Comparison of ENCODE assay signal across 17 cellular contexts in the genomic region with DNA sequence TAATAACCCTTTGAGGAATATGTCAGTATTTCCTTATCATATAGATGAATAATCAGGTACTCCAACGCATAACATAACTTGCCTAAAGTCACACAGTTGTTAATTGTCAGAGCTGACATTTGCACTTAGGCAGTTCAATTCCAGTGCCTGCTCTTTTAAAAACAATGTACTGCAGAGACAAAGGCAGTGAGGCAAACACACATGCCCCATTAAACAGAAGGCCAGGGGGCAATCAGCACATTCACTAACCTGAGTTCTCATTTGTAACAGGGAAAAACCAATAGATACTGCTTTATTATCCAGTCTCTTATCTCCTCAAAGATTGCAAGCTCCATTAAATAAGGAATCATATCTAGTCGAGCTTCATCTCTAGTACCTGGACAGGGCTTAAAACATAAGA.
DNase-seq lines count a peak whose midpoint lies in the region.
"Had no signal": no experiment of that assay in that cellular context is flagged by ENCODE, and none has a peak within 500 bp of the region (broad histone marks: within the 10 kb centered on the region; RNA-seq: fewer than 3 reads in every experiment).

No MANE protein-coding gene starts in this region.

- H3K56ac ChIP-seq in mesendoderm (ENCODE audit: low read length) = no peak overlapping the region

- H3K14ac ChIP-seq in neuronal stem cell (ENCODE audit: low read length) = no peak overlapping the region

- no peak overlapping the region for H4K5ac ChIP-seq in mesendoderm (ENCODE audit: low read length)

- H3K79me1 ChIP-seq in mesendoderm (ENCODE audit: low read length) = no peaks in the 10 kb centered on the region
- no peaks in the 10 kb centered on the region for H3K79me1 ChIP-seq in neuronal stem cell (ENCODE audit: low read depth, low read length)

- WGBS in mesendoderm (ENCODE audit: extremely low coverage, insufficient coverage, low lambda C conversion rate) = no CpG with 5 or more reads among the region's 2 CpGs
- WGBS in neuronal stem cell (ENCODE audit: extremely low coverage in 2 of 2, insufficient read length in 2 of 2, insufficient replicate concordance in 1 of 2), 2 donors = no CpG with 5 or more reads among the region's 2 CpGs

- no peak overlapping the region for H4K91ac ChIP-seq in neuronal stem cell (ENCODE audit: low read depth, low read length, poor library complexity)

- no peak overlapping the region for H4K8ac ChIP-seq in mesendoderm (ENCODE audit: low read depth, low read length)
- H4K8ac ChIP-seq in neuronal stem cell (ENCODE audit: low read depth, low read length) = no peak overlapping the region

- no peak overlapping the region for H2BK15ac ChIP-seq in mesendoderm (replicated peaks; ENCODE audit: low read depth)
- H2BK15ac ChIP-seq in neuronal stem cell (ENCODE audit: low read length) = no peak overlapping the region

- H3K27me3 ChIP-seq in mesendoderm (ENCODE audit: insufficient read depth, low read length, poor library complexity) (no peaks in the 10 kb centered on the region), neuronal stem cell (ENCODE audit: control insufficient read depth in 3 of 3, insufficient read depth in 3 of 3, low read depth in 1 of 3, low read length in 3 of 3) (no peaks in the 10 kb centered on the region)
- H3K27me3 ChIP-seq: BLaER1 had no signal

- H2BK120ac ChIP-seq in mesendoderm (ENCODE audit: low read depth, low read length) (no peak overlapping the region), neuronal stem cell (ENCODE audit: low read depth, low read length) (no peak overlapping the region)

- H3K4me1 ChIP-seq in mesendoderm (ENCODE audit: control insufficient read depth, low read depth, low read length) (no peaks in the 10 kb centered on the region), neuronal stem cell (ENCODE audit: control insufficient read depth in 2 of 2, insufficient read depth in 1 of 2, low read depth in 1 of 2, low read length in 2 of 2) (peaks cover 0 to 5% of the 10 kb centered on the region in 2 donors)
- H3K4me1 ChIP-seq: A549, BLaER1 had no signal

- no peak overlapping the region for H3K4me3 ChIP-seq in mesendoderm (ENCODE audit: low read length)
- no peak overlapping the region for H3K4me3 ChIP-seq in neuronal stem cell (ENCODE audit: low read length in 2 of 2)
- H3K4me3 ChIP-seq: A549, BLaER1, GM23338 had no signal

- H3K4ac ChIP-seq in mesendoderm (ENCODE audit: low read depth, low read length) (no peak overlapping the region), neuronal stem cell (ENCODE audit: low read length) (no peak overlapping the region)

- no peak overlapping the region for H2AK5ac ChIP-seq in mesendoderm (ENCODE audit: low read length)
- H2AK5ac ChIP-seq in neuronal stem cell (ENCODE audit: low read depth, low read length) = no peak overlapping the region

- H2BK5ac ChIP-seq in mesendoderm (ENCODE audit: low read length) = no peak overlapping the region
- H2BK5ac ChIP-seq in neuronal stem cell (ENCODE audit: low read length) = no peak overlapping the region

- H3K18ac ChIP-seq in mesendoderm (ENCODE audit: low read length) = no peak overlapping the region
- no peak overlapping the region for H3K18ac ChIP-seq in neuronal stem cell (ENCODE audit: low read length)

- no peaks in the 10 kb centered on the region for H3K9me3 ChIP-seq in neuronal stem cell (replicated peaks in 1 of 2; ENCODE audit: control insufficient read depth in 2 of 2, insufficient read depth in 1 of 2, low read depth in 1 of 2, low read length in 2 of 2)
- H3K9me3 ChIP-seq: A549, BLaER1 had no signal

- no peaks in the 10 kb centered on the region for H3K36me3 ChIP-seq in mesendoderm (ENCODE audit: control insufficient read depth, insufficient read depth, low read length)
- no peaks in the 10 kb centered on the region for H3K36me3 ChIP-seq in neuronal stem cell (replicated peaks in 1 of 2; ENCODE audit: control insufficient read depth in 2 of 2, insufficient read depth in 2 of 2, low read length in 2 of 2)
- H3K36me3 ChIP-seq: BLaER1 had no signal

- no peak overlapping the region for H2AFZ ChIP-seq in neuronal stem cell (ENCODE audit: low read length)
- H2AFZ ChIP-seq: GM23338 had no signal

- H2BK12ac ChIP-seq in neuronal stem cell (ENCODE audit: low read length) = no peak overlapping the region

- H3K79me2 ChIP-seq in mesendoderm (ENCODE audit: control insufficient read depth, insufficient read depth, low read length) = no peaks in the 10 kb centered on the region

- H3K9ac ChIP-seq in mesendoderm (ENCODE audit: low read length) = no peak overlapping the region
- no peak overlapping the region for H3K9ac ChIP-seq in neuronal stem cell (ENCODE audit: low read depth, low read length, poor library complexity)
- H3K9ac ChIP-seq: BLaER1 had no signal

- H3K23ac ChIP-seq in mesendoderm (ENCODE audit: low read length) (no peak overlapping the region), neuronal stem cell (ENCODE audit: low read depth, low read length, poor library complexity) (no peak overlapping the region)

- no peak overlapping the region for H3K4me2 ChIP-seq in mesendoderm (ENCODE audit: low read length)
- no peak overlapping the region for H3K4me2 ChIP-seq in neuronal stem cell (ENCODE audit: insufficient read depth, low read length, poor library complexity, severe bottlenecking)
- H3K4me2 ChIP-seq: A549, BLaER1, GM23338 had no signal

- H3K27ac ChIP-seq in mesendoderm (ENCODE audit: low read depth, low read length) (no peak overlapping the region), neuronal stem cell (replicated peaks; ENCODE audit: low read length) (no peak overlapping the region)
- H3K27ac ChIP-seq: 22Rv1, A549, BLaER1 had no signal

- DNase-seq in NCI-H748 (lab: John Stamatoyannopoulos, UW; ENCODE audit: unreplicated experiment) (peak; percentile 36), NCI-H748 treated with DMSO at 0.1 percent for 48 hours (lab: John Stamatoyannopoulos, UW) (no peak), mesendoderm (peak; percentile 32), neuronal stem cell (ENCODE audit: low spot score) (peak; percentile 46), NCI-H2227 (lab: John Stamatoyannopoulos, UW; ENCODE audit: unreplicated experiment) (no peak), NCI-H1092 (lab: John Stamatoyannopoulos, UW) (no peak)
- DNase-seq in NK-92 treated with Interleukin-12 subunit alpha and Interleukin-12 subunit beta, amount 100 ng/mL, for 24 hours (lab: John Stamatoyannopoulos, UW) = no peak
- no peak for DNase-seq in activated naive CD4-positive, alpha-beta T cell treated with Interleukin-2 at 50 U/mL for 16 hours
- DNase-seq: CD4-positive, alpha-beta memory T cell; DMS153; DMS79; GDM1; HCEC 1CT had no signal

Comparison
In these comparisons a context has a peak if more than half of its experiments do, and no peak if none do; other contexts are left out.
1. DNase-seq: peak in NCI-H748 (single experiment), mesendoderm (single experiment) and neuronal stem cell (single experiment); none in NCI-H748 treated with DMSO at 0.1 percent for 48 hours (single experiment), NCI-H2227 (single experiment), NK-92 treated with Interleukin-12 subunit alpha and Interleukin-12 subunit beta, amount 100 ng/mL, for 24 hours (single experiment), activated naive CD4-positive, alpha-beta T cell treated with Interleukin-2 at 50 U/mL for 16 hours (single experiment) and NCI-H1092 (single experiment).